8 cellular contexts compared by ENCODE assay signal in genomic region chr12:111405149-111405855, GRCh38. TPM values are rescaled to one million over a fixed set of nuclear protein-coding genes. Genes with fewer than 3 reads are reported as not detected.
DNase-seq lines count a peak whose midpoint lies in the region; ATAC-seq, FAIRE-seq and TF ChIP-seq lines count a peak whose summit lies in the region.

No MANE protein-coding gene starts in this region.

- WGBS in HepG2 (ENCODE audit: low lambda C conversion rate): 20% methylated on average over 1 of the region's 59 CpGs

- peaks cover 15% of the 10 kb centered on the region for H3K27me3 Mint-ChIP-seq in CD4-positive, CD25-positive, alpha-beta regulatory T cell

- H3K9ac ChIP-seq in HepG2 (ENCODE audit: insufficient read depth, low read depth, low read length): peak overlapping the region; percentile 73

- peak; percentile 61; the same call in 1 of the 2 replicates for TF ChIP-seq RAD21 in HepG2 (CRISPR knock-in tag; IDR thresholded peaks at IDR 0.05)

- intact Hi-C loops in HepG2 (cut with micrococcal nuclease; ENCODE audit: unreplicated experiment): loop anchor here (2.0 kb wide), 1 partner anchor 45 kb away; no protein-coding TSS in a partner anchor

- peak overlapping the region; percentile 94 for H3K4me2 ChIP-seq in HepG2 (ENCODE audit: low read depth, low read length)

- H3K27me3 ChIP-seq in CD4-positive, CD25-positive, alpha-beta regulatory T cell (ENCODE audit: control insufficient read depth, insufficient read depth, low read length): no peaks in the 10 kb centered on the region
- H3K27me3 ChIP-seq in HepG2 (ENCODE audit: control insufficient read depth in 1 of 2, insufficient read depth in 2 of 2, low read length in 2 of 2): no peaks in the 10 kb centered on the region; a peak in 1 of 5 replicates

- no peaks in the 10 kb centered on the region for H3K9me3 ChIP-seq in CD4-positive, CD25-positive, alpha-beta regulatory T cell (ENCODE audit: control insufficient read depth in 2 of 2, low read length in 2 of 2)
- H3K9me3 ChIP-seq in HepG2 (ENCODE audit: low read length): no peaks in the 10 kb centered on the region

- TF ChIP-seq EP300 in HepG2 (IDR thresholded peaks at IDR 0.05; ENCODE audit: low read depth in 2 of 2, low read length in 2 of 2): no peak
- TF ChIP-seq EP300 in HepG2 (CRISPR knock-in tag; IDR thresholded peaks at IDR 0.05; ENCODE audit: borderline replicate concordance): no peak

- TF ChIP-seq POLR2A in HepG2 (IDR thresholded peaks at IDR 0.05; ENCODE audit: insufficient read depth in 1 of 2, low read depth in 2 of 2, low read length in 2 of 2): peak; percentile 52 to 78

- peak; percentile 96 to 98 (median 97) for DNase-seq in CD4-positive, CD25-positive, alpha-beta regulatory T cell
- DNase-seq in NCI-H69 (lab: John Stamatoyannopoulos, UW) (peak; percentile 96), dedifferentiated amniotic fluid mesenchymal stem cell (ENCODE audit: extremely low spot score) (peak; percentile 77), HepG2 (ENCODE audit: low spot score) (peak; percentile 95)
- DNase-seq in activated CD4-positive, alpha-beta T cell treated with anti-CD3 and anti-CD28 coated beads, Interleukin-2, amount 50 U/mL, for 1 hour: peak; percentile 99
- DNase-seq in stimulated activated CD4-positive, alpha-beta T cell treated with anti-CD3 and anti-CD28 coated beads, Interleukin-4, amount 100 ng/mL, for 1 hour: peak; percentile 100

- peak; percentile 96 for TF ChIP-seq CTCF in HepG2 (CRISPR knock-in tag; IDR thresholded peaks at IDR 0.05)

- no peaks in the 10 kb centered on the region for H3K9me3 Mint-ChIP-seq in CD4-positive, CD25-positive, alpha-beta regulatory T cell

- H3K4me1 ChIP-seq in CD4-positive, CD25-positive, alpha-beta regulatory T cell (ENCODE audit: control insufficient read depth, insufficient read depth, low read length, poor library complexity, severe bottlenecking): peaks cover 67% of the 10 kb centered on the region
- H3K4me1 ChIP-seq in HepG2 (ENCODE audit: insufficient read depth, low read length): peaks cover 59% of the 10 kb centered on the region

- no peak overlapping the region for H2AFZ ChIP-seq in HepG2 (ENCODE audit: low read length)

- ATAC-seq in CD4-positive, CD25-positive, alpha-beta regulatory T cell (ENCODE audit: low read depth in 2 of 2): peak; percentile 77 to 79
- peak; percentile 52 for ATAC-seq in GM19395 (IDR thresholded peaks at IDR 0.05; ENCODE audit: unreplicated experiment)
- ATAC-seq in HG03521 (IDR thresholded peaks at IDR 0.05; ENCODE audit: unreplicated experiment): peak; percentile 65
- peak; percentile 83 for ATAC-seq in HepG2

- no peak overlapping the region for H3K4me3 ChIP-seq in CD4-positive, CD25-positive, alpha-beta regulatory T cell (ENCODE audit: low read depth, low read length)
- H3K4me3 ChIP-seq in HepG2 (replicated peaks in 1 of 3; ENCODE audit: insufficient read depth in 1 of 3, low read depth in 2 of 3, low read length in 3 of 3): peak overlapping the region; percentile 92 to 95 (median 93)

- POLR2A ChIA-PET in HepG2 (lab: Yijun Ruan, JAX): interaction anchor here (0.9 to 3.1 kb wide), 6 partner anchors 8 to 43 kb away, joined by 3 to 21 read pairs (median 4); partner anchors contain the start of gene PHETA1

- CTCF ChIA-PET in HepG2 (lab: Yijun Ruan, JAX; ENCODE audit: low intra/inter-chr PET ratio, low total read pairs): interaction anchor here (1.4 kb wide), 1 partner anchor 8 kb away, joined by 4 read pairs; no protein-coding TSS in a partner anchor

- in situ Hi-C loops in HepG2 (cut with HindIII; ENCODE audit: extremely low pct_ligation_motif_present, low pct_unique_long_range_greater_than_20kb): no loop called here

- H3K36me3 ChIP-seq in CD4-positive, CD25-positive, alpha-beta regulatory T cell (ENCODE audit: control insufficient read depth, insufficient read depth, low read length): no peaks in the 10 kb centered on the region
- H3K36me3 ChIP-seq in HepG2 (replicated peaks in 1 of 2; ENCODE audit: control insufficient read depth in 1 of 2, insufficient read depth in 2 of 2, low read length in 2 of 2): 0 out of 5 replicates have a peak, but pooled peaks cover 0 to 5% of the 10 kb centered on the region in 2 experiments

- H4K20me1 ChIP-seq in HepG2 (ENCODE audit: insufficient read depth, low read length): peaks cover 25% of the 10 kb centered on the region

- peaks cover 12 to 61% (median 34%) of the 10 kb centered on the region in 4 donors for H3K4me1 Mint-ChIP-seq in CD4-positive, CD25-positive, alpha-beta regulatory T cell

- peaks cover 28% of the 10 kb centered on the region for H3K79me2 ChIP-seq in HepG2 (ENCODE audit: insufficient read depth, low read length)

- no peaks in the 10 kb centered on the region for H3K36me3 Mint-ChIP-seq in CD4-positive, CD25-positive, alpha-beta regulatory T cell

- FAIRE-seq in HepG2 (lab: Jason Lieb, UNC): peak; percentile 92

- H3K27ac ChIP-seq in CD4-positive, CD25-positive, alpha-beta regulatory T cell (ENCODE audit: insufficient read depth, low read length, poor library complexity, severe bottlenecking): peak overlapping the region; percentile 91
- peak overlapping the region; percentile 68 for H3K27ac ChIP-seq in HepG2 (ENCODE audit: extremely low read length, insufficient read depth, low read length)

- peak overlapping the region; percentile 80 to 99 (median 92) for H3K4me3 Mint-ChIP-seq in CD4-positive, CD25-positive, alpha-beta regulatory T cell

- TSS peak; percentile 51 for BruUV-seq in HepG2 (replicated peaks; lab: Mats Ljungman, UMichigan)

- H3K27ac Mint-ChIP-seq in CD4-positive, CD25-positive, alpha-beta regulatory T cell: peak overlapping the region; percentile 74 to 96 (median 77)

TF ChIP-seq in HepG2, 621 proteins besides CTCF, POLR2A, EP300 and RAD21 (continues in another document):
- TF ChIP-seq FOXA3 (CRISPR knock-in tag; IDR thresholded peaks at IDR 0.05) (peak; percentile 60), NONO (IDR thresholded peaks at IDR 0.05) (no peak), NONO (CRISPR knock-in tag; conservative IDR thresholded peaks at IDR 0.05) (no peak; the same call in 1 of the 2 replicates), MAX (IDR thresholded peaks at IDR 0.05) (peak; percentile 93)

RNA-seq across cellular contexts. Expression of gene SH2B3, which starts 0.4 kb away (rescaled TPM):
- total RNA-seq in CD4-positive, CD25-positive, alpha-beta regulatory T cell: 25.7 TPM
- polyA plus RNA-seq in CD4-positive, CD25-positive, alpha-beta regulatory T cell: 1 to 10 TPM; 1.6 to 5.3 (median 3.8) TPM
- 6.8 and 6.9 TPM in 2 replicates for total RNA-seq in HepG2 (2016; rRNA removed; fragmentation: Illumina TruSeq; extraction: Trizol)
- total RNA-seq in HepG2 (2016; cell fraction: cytosol; rRNA removed; fragmentation: Illumina TruSeq; extraction: Trizol; ENCODE audit: low read depth): 3.0 and 4.5 TPM in 2 replicates
- total RNA-seq in HepG2 (2016; cell fraction: insoluble cytoplasmic fraction; rRNA removed; fragmentation: Illumina TruSeq; extraction: Trizol): 5.3 and 6.3 TPM in 2 replicates
- total RNA-seq in HepG2 (2016; cell fraction: membrane; rRNA removed; fragmentation: Illumina TruSeq; extraction: Trizol): 8.1 and 8.8 TPM in 2 replicates
- 3.3 and 4.2 TPM in 2 replicates for total RNA-seq in HepG2 (2016; cell fraction: nucleus; rRNA removed; fragmentation: Illumina TruSeq; extraction: Trizol)
- polyA plus RNA-seq in HepG2 (2011; rRNA removed): 6.8 and 7.1 TPM in 2 replicates
- 5.9 and 7.0 TPM in 2 replicates for polyA plus RNA-seq in HepG2 (2011; cell fraction: cytosol; rRNA removed)
- 6.3 and 7.7 TPM in 2 replicates for polyA plus RNA-seq in HepG2 (2011; cell fraction: nucleus; rRNA removed)
- 5.1 and 9.2 TPM in 2 replicates for polyA plus RNA-seq in HepG2 (2012)
- polyA plus RNA-seq in HepG2 (2016; cell fraction: cytosol; fragmentation: Illumina TruSeq; extraction: Trizol; ENCODE audit: low read depth): 0.99 and 1.3 TPM in 2 replicates
- polyA plus RNA-seq in HepG2 (2016; cell fraction: insoluble cytoplasmic fraction; fragmentation: Illumina TruSeq; extraction: Trizol; ENCODE audit: low read depth): 7.6 and 9.1 TPM in 2 replicates
- 5.2 and 5.7 TPM in 2 replicates for polyA plus RNA-seq in HepG2 (2016; cell fraction: membrane; fragmentation: Illumina TruSeq; extraction: Trizol; ENCODE audit: low read depth)
- 8.8 and 9.8 TPM in 2 replicates for polyA plus RNA-seq in HepG2 (2016; cell fraction: nucleus; fragmentation: Illumina TruSeq; extraction: Trizol; ENCODE audit: insufficient read depth, low read depth)
- polyA minus RNA-seq in HepG2 (2011; rRNA and poly(A)+ RNA removed; ENCODE audit: low replicate concordance): 2.2 and 11.4 TPM in 2 replicates
- 6.2 and 6.9 TPM in 2 replicates for polyA minus RNA-seq in HepG2 (2011; cell fraction: cytosol; rRNA and poly(A)+ RNA removed)
- polyA minus RNA-seq in HepG2 (2011; cell fraction: nucleus; rRNA and poly(A)+ RNA removed): 3.3 and 3.9 TPM in 2 replicates

RNA-seq across cellular contexts. Expression of gene PHETA1, which starts 36.4 kb away (rescaled TPM):
- 2.4 TPM for total RNA-seq in CD4-positive, CD25-positive, alpha-beta regulatory T cell
- 1 to 10 TPM in 2 of 4 donors, under 1 TPM in 2; 0.34 to 1.3 (median 0.87) TPM for polyA plus RNA-seq in CD4-positive, CD25-positive, alpha-beta regulatory T cell
- total RNA-seq in HepG2 (2016; rRNA removed; fragmentation: Illumina TruSeq; extraction: Trizol): 12.7 and 20.8 TPM in 2 replicates
- 4.6 and 5.4 TPM in 2 replicates for total RNA-seq in HepG2 (2016; cell fraction: cytosol; rRNA removed; fragmentation: Illumina TruSeq; extraction: Trizol; ENCODE audit: low read depth)
- total RNA-seq in HepG2 (2016; cell fraction: insoluble cytoplasmic fraction; rRNA removed; fragmentation: Illumina TruSeq; extraction: Trizol): 11.4 and 21.0 TPM in 2 replicates
- total RNA-seq in HepG2 (2016; cell fraction: membrane; rRNA removed; fragmentation: Illumina TruSeq; extraction: Trizol): 20.1 and 22.4 TPM in 2 replicates
- 11.4 and 16.8 TPM in 2 replicates for total RNA-seq in HepG2 (2016; cell fraction: nucleus; rRNA removed; fragmentation: Illumina TruSeq; extraction: Trizol)
- 11.3 and 15.8 TPM in 2 replicates for polyA plus RNA-seq in HepG2 (2011; rRNA removed)
- polyA plus RNA-seq in HepG2 (2011; cell fraction: cytosol; rRNA removed): 13.8 and 16.9 TPM in 2 replicates
- polyA plus RNA-seq in HepG2 (2011; cell fraction: nucleus; rRNA removed): 38.7 and 41.4 TPM in 2 replicates
- polyA plus RNA-seq in HepG2 (2012): 7.6 and 12.3 TPM in 2 replicates
- 4.7 and 5.7 TPM in 2 replicates for polyA plus RNA-seq in HepG2 (2016; cell fraction: cytosol; fragmentation: Illumina TruSeq; extraction: Trizol; ENCODE audit: low read depth)
- polyA plus RNA-seq in HepG2 (2016; cell fraction: insoluble cytoplasmic fraction; fragmentation: Illumina TruSeq; extraction: Trizol; ENCODE audit: low read depth): 15.8 and 19.6 TPM in 2 replicates
- 18.1 and 18.8 TPM in 2 replicates for polyA plus RNA-seq in HepG2 (2016; cell fraction: membrane; fragmentation: Illumina TruSeq; extraction: Trizol; ENCODE audit: low read depth)
- polyA plus RNA-seq in HepG2 (2016; cell fraction: nucleus; fragmentation: Illumina TruSeq; extraction: Trizol; ENCODE audit: insufficient read depth, low read depth): 31.9 and 34.8 TPM in 2 replicates
- polyA minus RNA-seq in HepG2 (2011; rRNA and poly(A)+ RNA removed; ENCODE audit: low replicate concordance): 1.6 and 19.4 TPM in 2 replicates
- polyA minus RNA-seq in HepG2 (2011; cell fraction: cytosol; rRNA and poly(A)+ RNA removed): 7.2 and 10.0 TPM in 2 replicates
- 6.4 and 9.7 TPM in 2 replicates for polyA minus RNA-seq in HepG2 (2011; cell fraction: nucleus; rRNA and poly(A)+ RNA removed)
